In genomic region chr15:98002874-98003273, GRCh38 we compare ENCODE assay signal across 17 cellular contexts. TPM values are rescaled to one million over a fixed set of nuclear protein-coding genes. Genes with fewer than 3 reads are reported as not detected.
DNase-seq lines count a peak whose midpoint lies in the region; TF ChIP-seq lines count a peak whose summit lies in the region.
"Had no signal": no experiment of that assay in that cellular context is flagged by ENCODE, and none has a peak within 500 bp of the region (broad histone marks: within the 10 kb centered on the region; RNA-seq: fewer than 3 reads in every experiment).

No MANE protein-coding gene starts in this region.

- TF ChIP-seq CTCF in Calu3 (IDR thresholded peaks at IDR 0.05; ENCODE audit: unreplicated experiment) (no peak), smooth muscle cell (IDR thresholded peaks at IDR 0.05; ENCODE audit: borderline replicate concordance, insufficient read depth, poor library complexity, severe bottlenecking) (no peak), GM10266 (IDR thresholded peaks at IDR 0.05; ENCODE audit: control insufficient read depth, insufficient read depth, low read depth, missing control alignments) (no peak)

- H3K9me3 ChIP-seq in smooth muscle cell (replicated peaks; ENCODE audit: low read depth) (no peaks in the 10 kb centered on the region), SJCRH30 (replicated peaks) (peaks cover 7% of the 10 kb centered on the region; the same call in 1 of the 2 replicates)

- intact Hi-C loops in Calu3 (cut with micrococcal nuclease; ENCODE audit: unreplicated experiment): no loop called here

- CTCF ChIA-PET in Calu3 (lab: Charles Lee): no interaction called here

- H3K9ac ChIP-seq in smooth muscle cell (ENCODE audit: low read depth): peak overlapping the region; percentile 82
- H3K9ac ChIP-seq: KMS-11 had no signal

- H3K4me1 Mint-ChIP-seq in Calu3 (ENCODE audit: low read depth, unreplicated experiment): no peaks in the 10 kb centered on the region
- H3K4me1 Mint-ChIP-seq: CD14-positive monocyte had no signal

- H3K9me3 Mint-ChIP-seq in Calu3 (ENCODE audit: low read depth, unreplicated experiment): no peaks in the 10 kb centered on the region

- H4K20me1 ChIP-seq in smooth muscle cell (ENCODE audit: low read depth): no peaks in the 10 kb centered on the region

- DNase-seq in Calu3 (peak; percentile 56), UCSD-AML1 (lab: John Stamatoyannopoulos, UW; ENCODE audit: unreplicated experiment) (peak; percentile 27), medulla oblongata (ENCODE audit: extremely low spot score) (peak; percentile 58), smooth muscle cell (lab: John Stamatoyannopoulos, UW; ENCODE audit: unreplicated experiment) (no peak), GM10266 (ENCODE audit: extremely low spot score) (no peak), iPS-NIHi7 (ENCODE audit: extremely low spot score) (no peak), SJCRH30 (no peak), NCI-H1436 treated with DMSO at 0.1 percent for 48 hours (lab: John Stamatoyannopoulos, UW) (no peak)
- DNase-seq: DMS79, GDM1, NCI-H1092 treated with DMSO at 0.1 percent for 48 hours, NCI-H1694 treated with DMSO at 0.1 percent for 48 hours, NCI-H446 had no signal

- no peak overlapping the region for H2AFZ ChIP-seq in smooth muscle cell (ENCODE audit: low read depth)
- H2AFZ ChIP-seq: PC-9 had no signal

- H3K27me3 ChIP-seq in smooth muscle cell (ENCODE audit: low read depth) (no peaks in the 10 kb centered on the region), SJCRH30 (no peaks in the 10 kb centered on the region)

- BruUV-seq in Calu3 (replicated peaks; lab: Mats Ljungman, UMichigan): no TSS peak

- WGBS in smooth muscle cell (ENCODE audit: low lambda C conversion rate): 92% methylated on average over 4 of the region's 4 CpGs

- H3K4me3 ChIP-seq in smooth muscle cell (no peak overlapping the region), SJCRH30 (no peak overlapping the region)
- H3K4me3 ChIP-seq: A549, PC-9 had no signal

- H3K27ac ChIP-seq in smooth muscle cell (ENCODE audit: low read depth) (peak overlapping the region; percentile 95), SJCRH30 (no peak overlapping the region)
- H3K27ac ChIP-seq: A549, KMS-11, PC-9 had no signal

- H3F3A ChIP-seq in smooth muscle cell (ENCODE audit: low read depth): peaks cover 7% of the 10 kb centered on the region

- no peak overlapping the region for H3K27ac Mint-ChIP-seq in Calu3 (ENCODE audit: unreplicated experiment)
- H3K27ac Mint-ChIP-seq: CD14-positive monocyte had no signal

- H3K4me3 Mint-ChIP-seq in Calu3 (ENCODE audit: low read depth, unreplicated experiment): no peak overlapping the region
- H3K4me3 Mint-ChIP-seq: CD14-positive monocyte had no signal

- no peaks in the 10 kb centered on the region for H3K79me2 ChIP-seq in smooth muscle cell (ENCODE audit: low read depth)

- H3K4me2 ChIP-seq in smooth muscle cell: no peak overlapping the region
- H3K4me2 ChIP-seq: A549, KMS-11, PC-9 had no signal

- H3K36me3 ChIP-seq in smooth muscle cell (ENCODE audit: low read depth): no peaks in the 10 kb centered on the region
- no peaks in the 10 kb centered on the region for H3K36me3 ChIP-seq in SJCRH30

- H3K4me1 ChIP-seq in smooth muscle cell (ENCODE audit: low read depth): no peaks in the 10 kb centered on the region
- no peaks in the 10 kb centered on the region for H3K4me1 ChIP-seq in SJCRH30
- H3K4me1 ChIP-seq: A549 had no signal

- no peaks in the 10 kb centered on the region for H3K36me3 Mint-ChIP-seq in Calu3 (ENCODE audit: insufficient read depth, unreplicated experiment)
- H3K36me3 Mint-ChIP-seq: CD14-positive monocyte had no signal

- no peaks in the 10 kb centered on the region for H3K27me3 Mint-ChIP-seq in Calu3 (ENCODE audit: unreplicated experiment)

RNA-seq across cellular contexts. Expression of gene ARRDC4, which starts 42.4 kb away (rescaled TPM):
- total RNA-seq in Calu3 (2022) (3.0 and 3.2 TPM in 2 replicates), smooth muscle cell (98.1 and 114 TPM in 2 replicates)
- 26.9 and 46.9 TPM in 2 replicates for polyA plus RNA-seq in smooth muscle cell
- total RNA-seq in SJCRH30 (2014; rRNA removed; shearing (Covaris generic)): 4.6 and 4.8 TPM in 2 replicates

Comparison
In these comparisons a context has a peak if more than half of its experiments do, and no peak if none do; other contexts are left out.
1. DNase-seq: peak in Calu3 (single experiment), UCSD-AML1 (single experiment) and medulla oblongata (single experiment); none in smooth muscle cell (single experiment), GM10266 (single experiment), iPS-NIHi7 (single experiment), SJCRH30 (0 of 2) and NCI-H1436 treated with DMSO at 0.1 percent for 48 hours (single experiment).
2. RNA of gene ARRDC4, which starts 42.4 kb away (total RNA-seq): 98.1 to 114 TPM in smooth muscle cell; 4.6 to 4.8 TPM in SJCRH30 and 3.0 to 3.2 TPM in Calu3; every median in the first group is over 10 times any median in the second.